ENCODE assay signal across 2 cellular contexts in the genomic region with DNA sequence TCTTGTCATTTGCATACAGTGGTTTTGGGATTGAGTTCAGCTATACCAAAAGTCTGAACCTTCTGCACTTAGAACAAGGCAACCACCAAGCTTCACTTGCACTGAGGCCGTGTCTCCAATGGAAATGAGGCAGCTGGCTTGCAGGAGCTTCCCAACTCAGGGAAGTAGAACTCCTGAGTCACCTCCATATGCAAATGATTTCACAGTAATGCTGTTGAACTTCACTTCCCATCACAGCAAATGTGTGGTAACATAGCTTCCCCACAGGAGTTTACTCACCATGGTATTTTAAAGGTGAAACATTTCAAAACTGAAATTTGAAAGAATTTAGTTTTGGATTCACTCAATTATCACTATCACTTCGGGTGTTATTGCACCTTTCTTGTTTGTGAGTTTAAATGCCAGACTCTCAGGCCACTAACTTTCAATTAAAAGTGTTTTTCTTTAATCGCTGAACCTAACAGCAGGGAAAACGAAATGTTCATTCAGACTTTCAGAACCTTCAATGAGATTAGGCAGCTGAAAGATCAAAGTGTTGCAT.
TF ChIP-seq lines count a peak whose summit lies in the region.

No MANE protein-coding gene starts in this region.

TF ChIP-seq in IMR-90, 13 proteins besides CTCF, POLR2A, EP300 and RAD21:
- TF ChIP-seq, protein P1, sequence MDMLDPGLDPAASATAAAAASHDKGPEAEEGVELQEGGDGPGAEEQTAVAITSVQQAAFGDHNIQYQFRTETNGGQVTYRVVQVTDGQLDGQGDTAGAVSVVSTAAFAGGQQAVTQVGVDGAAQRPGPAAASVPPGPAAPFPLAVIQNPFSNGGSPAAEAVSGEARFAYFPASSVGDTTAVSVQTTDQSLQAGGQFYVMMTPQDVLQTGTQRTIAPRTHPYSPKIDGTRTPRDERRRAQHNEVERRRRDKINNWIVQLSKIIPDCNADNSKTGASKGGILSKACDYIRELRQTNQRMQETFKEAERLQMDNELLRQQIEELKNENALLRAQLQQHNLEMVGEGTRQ (IDR thresholded peaks at IDR 0.05; ENCODE audit: low read depth, low read length) = no peak
- TF ChIP-seq RCOR1 (IDR thresholded peaks at IDR 0.05; ENCODE audit: insufficient replicate concordance, low read length) (no peak), SMC3 (IDR thresholded peaks at IDR 0.05; ENCODE audit: low read depth, low read length) (no peak), MXI1 (IDR thresholded peaks at IDR 0.05; ENCODE audit: borderline replicate concordance, low read depth, low read length) (no peak), CHD1 (IDR thresholded peaks at IDR 0.05; ENCODE audit: low read depth, low read length) (no peak), MAFK (IDR thresholded peaks at IDR 0.05; ENCODE audit: low read depth, low read length) (no peak)

TF ChIP-seq in endothelial cell of umbilical vein, 7 proteins besides CTCF, POLR2A, EP300 and RAD21:
- TF ChIP-seq MYC (IDR thresholded peaks at IDR 0.05; ENCODE audit: low read depth, low read length) = no peak
- TF ChIP-seq FOS (IDR thresholded peaks at IDR 0.05; ENCODE audit: borderline replicate concordance, insufficient read depth, low read length) = peak; percentile 12
